Comparison of ENCODE assay signal across 8 cellular contexts in the genomic region with DNA sequence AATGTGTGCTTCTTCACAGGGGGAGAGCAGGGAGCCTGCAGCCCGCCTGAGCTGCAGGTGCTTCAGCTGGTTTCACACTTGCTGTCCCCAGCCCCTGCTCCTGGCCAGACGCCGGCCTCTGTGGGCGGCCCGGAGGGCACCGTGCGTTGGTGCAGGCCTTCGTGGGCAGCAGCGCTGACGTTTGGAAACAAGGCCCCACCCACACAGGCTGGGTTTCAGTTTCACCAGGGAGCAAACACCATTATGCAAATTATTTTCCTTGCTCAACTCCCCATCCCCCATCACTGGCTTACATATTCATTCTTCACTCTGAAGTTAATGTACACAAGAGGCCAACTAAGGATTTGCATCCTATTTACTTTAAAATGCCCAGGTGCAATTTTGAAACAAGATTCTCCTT.
DNase-seq lines count a peak whose midpoint lies in the region; ATAC-seq, FAIRE-seq and TF ChIP-seq lines count a peak whose summit lies in the region.
"Not testable (repeated sequence)": the region's sequence is repeated elsewhere in the genome, so short reads cannot be mapped to it uniquely, and the experiment has no call there.

No MANE protein-coding gene starts in this region.

- not testable (repeated sequence) for H3K9me3 Mint-ChIP-seq in activated naive CD8-positive, alpha-beta T cell treated with anti-CD3 and anti-CD28 coated beads, Interleukin-2, amount 10 ng/mL, durations not matched to agents 7 days and 5 days; stimulated activated naive B cell treated with anti-CD40 and anti-IgM and Interleukin-4, amounts not matched to agents 10 μg/mL and 1 μg/mL and 100 μg/mL, for 72 hours

- peak; percentile 62 for FAIRE-seq in GM12891 (lab: Jason Lieb, UNC)

- peak overlapping the region; percentile 55; the same call in 1 of the 2 replicates for H3K27ac ChIP-seq in RWPE1

- TF ChIP-seq POLR2A in GM12891 (IDR thresholded peaks at IDR 0.05; ENCODE audit: low read depth, low read length) = not testable (repeated sequence)

- intact Hi-C loops in left colon (cut with DNase I, micrococcal nuclease) = not testable (repeated sequence)

- not testable (repeated sequence) for H3K4me1 Mint-ChIP-seq in activated naive CD8-positive, alpha-beta T cell treated with anti-CD3 and anti-CD28 coated beads, Interleukin-2, amount 10 ng/mL, durations not matched to agents 7 days and 5 days; stimulated activated naive B cell treated with anti-CD40 and anti-IgM and Interleukin-4, amounts not matched to agents 10 μg/mL and 1 μg/mL and 100 μg/mL, for 72 hours

- TF ChIP-seq CTCF in RWPE1 (conservative IDR thresholded peaks at IDR 0.05; ENCODE audit: low read depth) = not testable (repeated sequence)

- CTCF ChIA-PET in RWPE1 (lab: Yijun Ruan, JAX) = not testable (repeated sequence)

- H3K36me3 Mint-ChIP-seq in activated naive CD8-positive, alpha-beta T cell treated with anti-CD3 and anti-CD28 coated beads, Interleukin-2, amount 10 ng/mL, durations not matched to agents 7 days and 5 days; stimulated activated naive B cell treated with anti-CD40 and anti-IgM and Interleukin-4, amounts not matched to agents 10 μg/mL and 1 μg/mL and 100 μg/mL, for 72 hours: not testable (repeated sequence)

- ATAC-seq in GM19438 (IDR thresholded peaks at IDR 0.05; ENCODE audit: low read depth, unreplicated experiment) = peak; percentile 94
- ATAC-seq in HG02623 (IDR thresholded peaks at IDR 0.05; ENCODE audit: unreplicated experiment) = peak; percentile 83
- peak; percentile 85 for ATAC-seq in HG03196 (IDR thresholded peaks at IDR 0.05; ENCODE audit: unreplicated experiment)
- peak; percentile 94 for ATAC-seq in activated naive CD8-positive, alpha-beta T cell treated with anti-CD3 and anti-CD28 coated beads, Interleukin-2, amount 10 ng/mL, durations not matched to agents 7 days and 5 days (ENCODE audit: low read depth)
- ATAC-seq in left colon = peak; percentile 54
- peak; percentile 93 to 97 for ATAC-seq in stimulated activated naive B cell treated with anti-CD40 and anti-IgM and Interleukin-4, amounts not matched to agents 10 μg/mL and 1 μg/mL and 100 μg/mL, for 72 hours (replicated peaks)

- H3K27me3 Mint-ChIP-seq in activated naive CD8-positive, alpha-beta T cell treated with anti-CD3 and anti-CD28 coated beads, Interleukin-2, amount 10 ng/mL, durations not matched to agents 7 days and 5 days; stimulated activated naive B cell treated with anti-CD40 and anti-IgM and Interleukin-4, amounts not matched to agents 10 μg/mL and 1 μg/mL and 100 μg/mL, for 72 hours: not testable (repeated sequence)

- POLR2A ChIA-PET in RWPE1 (lab: Yijun Ruan, JAX; ENCODE audit: low non-redundant PET); activated naive CD8-positive, alpha-beta T cell treated with anti-CD3 and anti-CD28 coated beads, Interleukin-2, amount 10 ng/mL, durations not matched to agents 7 days and 5 days (lab: Charles Lee): not testable (repeated sequence)

- DNase-seq in GM12891 (ENCODE audit: insufficient read length, low spot score); RWPE1 (ENCODE audit: low spot score); activated naive CD8-positive, alpha-beta T cell treated with anti-CD3 and anti-CD28 coated beads, Interleukin-2, amount 10 ng/mL, durations not matched to agents 7 days and 5 days: not testable (repeated sequence)
- peak in 1 of 2 donors; percentile 34 for DNase-seq in left colon
- peak; percentile 45 for DNase-seq in stimulated activated naive B cell treated with anti-CD40 and anti-IgM and Interleukin-4, amounts not matched to agents 10 μg/mL and 1 μg/mL and 100 μg/mL, for 72 hours

- H3K27ac Mint-ChIP-seq in activated naive CD8-positive, alpha-beta T cell treated with anti-CD3 and anti-CD28 coated beads, Interleukin-2, amount 10 ng/mL, durations not matched to agents 7 days and 5 days; stimulated activated naive B cell treated with anti-CD40 and anti-IgM and Interleukin-4, amounts not matched to agents 10 μg/mL and 1 μg/mL and 100 μg/mL, for 72 hours: not testable (repeated sequence)

- H3K4me3 Mint-ChIP-seq in activated naive CD8-positive, alpha-beta T cell treated with anti-CD3 and anti-CD28 coated beads, Interleukin-2, amount 10 ng/mL, durations not matched to agents 7 days and 5 days; stimulated activated naive B cell treated with anti-CD40 and anti-IgM and Interleukin-4, amounts not matched to agents 10 μg/mL and 1 μg/mL and 100 μg/mL, for 72 hours: not testable (repeated sequence)
